In the genomic region with DNA sequence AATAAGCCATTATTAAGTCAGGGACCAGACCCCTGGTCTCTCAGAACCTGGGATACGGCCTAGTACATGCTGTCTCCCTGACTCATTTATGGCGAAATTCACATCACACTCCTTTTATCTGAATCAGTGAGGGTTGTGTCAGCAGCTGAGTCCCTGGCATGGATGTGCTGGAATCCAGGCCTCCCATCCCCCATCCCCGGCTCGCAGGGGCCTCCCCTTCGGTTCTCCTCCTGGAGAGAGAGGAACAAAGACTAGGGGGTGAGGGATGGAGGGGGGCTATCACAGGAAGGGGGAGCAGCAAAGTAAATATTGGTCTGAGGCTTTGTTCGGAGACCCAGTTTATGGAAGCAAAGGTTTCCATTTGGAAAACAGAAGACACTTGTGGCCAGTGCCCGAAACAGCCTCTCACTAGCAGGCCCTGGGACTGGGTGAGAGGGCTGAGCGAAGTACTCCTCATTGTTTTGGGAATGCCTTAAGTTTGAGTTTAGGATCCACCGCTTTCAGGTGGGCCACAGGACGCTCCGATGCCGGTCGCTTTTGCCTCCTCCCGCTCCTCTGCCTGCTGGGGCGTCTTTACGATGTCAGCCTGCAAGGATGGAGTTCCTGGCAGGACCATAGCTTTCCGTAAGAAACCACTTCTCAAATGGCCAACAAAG, we compare ENCODE assay signal across 8 cellular contexts.
DNase-seq lines count a peak whose midpoint lies in the region; ATAC-seq and TF ChIP-seq lines count a peak whose summit lies in the region.

No MANE protein-coding gene starts in this region.

- no peaks in the 10 kb centered on the region for H3K27me3 Mint-ChIP-seq in CD4-positive, alpha-beta T cell
- H3K27me3 Mint-ChIP-seq in nephron progenitor cell (ENCODE audit: low read depth, poor library complexity) = peaks cover 15% of the 10 kb centered on the region

- intact Hi-C loops in CD4-positive, alpha-beta T cell (cut with DNase I, micrococcal nuclease) = no loop called here

- no peak overlapping the region for H3K4me3 ChIP-seq in fibroblast of the aortic adventitia (ENCODE audit: low read depth, low read length)

- DNase-seq in CD4-positive, alpha-beta T cell = no peak
- DNase-seq in RWPE1 (ENCODE audit: low spot score) (peak; percentile 87), fibroblast of the aortic adventitia (ENCODE audit: low read depth) (peak; percentile 96), nephron progenitor cell (peak; percentile 41), NCI-H446 (lab: John Stamatoyannopoulos, UW) (no peak), NCI-H2227 treated with DMSO at 0.1 percent for 48 hours (lab: John Stamatoyannopoulos, UW) (no peak)

- no peaks in the 10 kb centered on the region for H3K27me3 ChIP-seq in CD4-positive, alpha-beta T cell (ENCODE audit: control insufficient read depth, insufficient read depth, low read length)

- no peak overlapping the region for H3K4me3 Mint-ChIP-seq in CD4-positive, alpha-beta T cell
- H3K4me3 Mint-ChIP-seq in nephron progenitor cell = no peak overlapping the region

- H3K27ac ChIP-seq in CD4-positive, alpha-beta T cell (ENCODE audit: low read depth, low read length) = no peak overlapping the region
- peak overlapping the region; percentile 85 for H3K27ac ChIP-seq in RWPE1

- H3K4me1 Mint-ChIP-seq in CD4-positive, alpha-beta T cell (ENCODE audit: low read depth) = peaks cover 80% of the 10 kb centered on the region
- H3K4me1 Mint-ChIP-seq in nephron progenitor cell = peaks cover 39% of the 10 kb centered on the region

- no peak for TF ChIP-seq CTCF in CD4-positive, alpha-beta T cell (IDR thresholded peaks at IDR 0.05)
- TF ChIP-seq CTCF in RWPE1 (conservative IDR thresholded peaks at IDR 0.05; ENCODE audit: low read depth) = no peak
- no peak for TF ChIP-seq CTCF in fibroblast of the aortic adventitia (IDR thresholded peaks at IDR 0.05; ENCODE audit: insufficient read depth, low read length)
- no peak for TF ChIP-seq CTCF in nephron progenitor cell (IDR thresholded peaks at IDR 0.05)

- no peaks in the 10 kb centered on the region for H3K9me3 Mint-ChIP-seq in CD4-positive, alpha-beta T cell
- H3K9me3 Mint-ChIP-seq in nephron progenitor cell = peaks cover 10% of the 10 kb centered on the region

- CTCF ChIA-PET in CD4-positive, alpha-beta T cell (lab: Charles Lee) = interaction anchor here (1.4 kb wide), 1 partner anchor 26 kb away, joined by 3 read pairs; no protein-coding TSS in a partner anchor
- CTCF ChIA-PET in RWPE1 (lab: Yijun Ruan, JAX) = no interaction called here

- ATAC-seq in CD4-positive, alpha-beta T cell (ENCODE audit: poor library complexity) = no peak
- no peak for ATAC-seq in HG03025 (IDR thresholded peaks at IDR 0.05; ENCODE audit: low FRiP score, unreplicated experiment)
- no peak for ATAC-seq in HG03135 (IDR thresholded peaks at IDR 0.05; ENCODE audit: unreplicated experiment)

- peaks cover 96% of the 10 kb centered on the region for H3K36me3 Mint-ChIP-seq in CD4-positive, alpha-beta T cell (ENCODE audit: low read depth)
- H3K36me3 Mint-ChIP-seq in nephron progenitor cell (ENCODE audit: low read depth) = no peaks in the 10 kb centered on the region

- POLR2A ChIA-PET in CD4-positive, alpha-beta T cell (lab: Charles Lee) = no interaction called here
- POLR2A ChIA-PET in RWPE1 (lab: Yijun Ruan, JAX; ENCODE audit: low non-redundant PET) = no interaction called here

- H3K27ac Mint-ChIP-seq in CD4-positive, alpha-beta T cell = peak overlapping the region; percentile 79
- no peak overlapping the region for H3K27ac Mint-ChIP-seq in nephron progenitor cell

- H3K9me3 ChIP-seq in CD4-positive, alpha-beta T cell (ENCODE audit: control insufficient read depth, low read length) = no peaks in the 10 kb centered on the region

Comparison
In these comparisons a context has a peak if more than half of its experiments do, and no peak if none do; other contexts are left out.
1. DNase-seq: peak in RWPE1 (single experiment), fibroblast of the aortic adventitia (single experiment) and nephron progenitor cell (single experiment); none in CD4-positive, alpha-beta T cell (0 of 10), NCI-H446 (0 of 2) and NCI-H2227 treated with DMSO at 0.1 percent for 48 hours (single experiment).